ENCODE assay signal across 19 cellular contexts in the genomic region with DNA sequence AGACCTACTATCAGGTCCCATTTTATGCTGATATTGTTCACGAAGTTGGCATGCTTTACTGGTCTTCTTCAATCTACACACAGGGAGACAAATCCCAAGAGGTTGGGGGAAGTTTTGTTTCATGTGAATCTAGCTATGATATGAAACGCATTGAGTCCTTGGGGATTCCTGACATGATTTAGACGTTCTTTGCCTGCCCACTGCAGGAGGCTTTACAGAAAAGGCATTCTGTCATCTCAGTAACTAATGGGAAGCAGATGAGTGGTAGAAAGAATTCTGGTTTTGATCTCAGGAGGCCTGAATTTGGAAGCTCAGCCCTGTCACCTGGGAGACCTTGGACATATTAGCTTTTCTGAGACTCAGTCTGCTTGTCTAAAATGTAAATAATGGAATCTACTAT.
"Had no signal": no experiment of that assay in that cellular context is flagged by ENCODE, and none has a peak within 500 bp of the region (broad histone marks: within the 10 kb centered on the region; RNA-seq: fewer than 3 reads in every experiment).

No MANE protein-coding gene starts in this region.

- ATAC-seq: gastroesophageal sphincter; left cardiac atrium; stimulated activated naive CD8-positive, alpha-beta T cell treated with anti-CD3 and anti-CD28 coated beads, Interleukin-15, Interleukin-2, amounts not matched to agents 100 U/mL and 50 U/mL, for 24 hours had no signal

- H3K4me1 Mint-ChIP-seq: activated naive CD4-positive, alpha-beta T cell treated with anti-CD3 and anti-CD28 coated beads, Interleukin-2, amount 50 U/mL, for 24 hours; memory B cell had no signal

- H3K9me3 ChIP-seq: ascending aorta, gastroesophageal sphincter, tibial artery had no signal

- H3K4me3 Mint-ChIP-seq: activated naive CD4-positive, alpha-beta T cell treated with anti-CD3 and anti-CD28 coated beads, Interleukin-2, amount 50 U/mL, for 24 hours; endodermal cell; memory B cell had no signal

- H3K4me3 ChIP-seq: ascending aorta, coronary artery, gastroesophageal sphincter, tibial artery had no signal

- H3K9me3 Mint-ChIP-seq: activated naive CD4-positive, alpha-beta T cell treated with anti-CD3 and anti-CD28 coated beads, Interleukin-2, amount 50 U/mL, for 24 hours had no signal

- H3K36me3 ChIP-seq: ascending aorta, gastroesophageal sphincter, tibial artery had no signal

- H3K27me3 ChIP-seq: ascending aorta, gastroesophageal sphincter, tibial artery had no signal

- H3K27ac ChIP-seq: ascending aorta, coronary artery, epithelial cell of prostate, gastroesophageal sphincter, tibial artery had no signal

- H3K4me1 ChIP-seq: ascending aorta, gastroesophageal sphincter, tibial artery had no signal

- H3K36me3 Mint-ChIP-seq: activated naive CD4-positive, alpha-beta T cell treated with anti-CD3 and anti-CD28 coated beads, Interleukin-2, amount 50 U/mL, for 24 hours; memory B cell had no signal

- DNase-seq: activated CD4-positive, alpha-beta T cell treated with anti-CD3 and anti-CD28 coated beads for 1 hour; activated gamma-delta T cell treated with Interleukin-2 at 50 U/mL for 16 hours; activated T-cell treated with anti-CD3 and anti-CD28 coated beads, Interleukin-2, amount 50 U/mL, for 1 hour; central memory CD4-positive, alpha-beta T cell; endodermal cell; islet precursor cell; left cardiac atrium; nucleus accumbens; stimulated activated CD4-positive, alpha-beta T cell treated with anti-CD3 and anti-CD28 coated beads, Interleukin-4, amount 100 ng/mL, for 4 hours; stimulated activated naive CD8-positive, alpha-beta T cell treated with anti-CD3 and anti-CD28 coated beads, Interleukin-15, Interleukin-2, amounts not matched to agents 100 U/mL and 50 U/mL, for 24 hours; T-helper 1 cell; tibial artery had no signal

- H3K27me3 Mint-ChIP-seq: memory B cell, progenitor cell of endocrine pancreas had no signal

- H3K27ac Mint-ChIP-seq: activated naive CD4-positive, alpha-beta T cell treated with anti-CD3 and anti-CD28 coated beads, Interleukin-2, amount 50 U/mL, for 24 hours; endodermal cell; memory B cell; progenitor cell of endocrine pancreas had no signal
